Comparison of ENCODE assay signal across 26 cellular contexts in the genomic region with DNA sequence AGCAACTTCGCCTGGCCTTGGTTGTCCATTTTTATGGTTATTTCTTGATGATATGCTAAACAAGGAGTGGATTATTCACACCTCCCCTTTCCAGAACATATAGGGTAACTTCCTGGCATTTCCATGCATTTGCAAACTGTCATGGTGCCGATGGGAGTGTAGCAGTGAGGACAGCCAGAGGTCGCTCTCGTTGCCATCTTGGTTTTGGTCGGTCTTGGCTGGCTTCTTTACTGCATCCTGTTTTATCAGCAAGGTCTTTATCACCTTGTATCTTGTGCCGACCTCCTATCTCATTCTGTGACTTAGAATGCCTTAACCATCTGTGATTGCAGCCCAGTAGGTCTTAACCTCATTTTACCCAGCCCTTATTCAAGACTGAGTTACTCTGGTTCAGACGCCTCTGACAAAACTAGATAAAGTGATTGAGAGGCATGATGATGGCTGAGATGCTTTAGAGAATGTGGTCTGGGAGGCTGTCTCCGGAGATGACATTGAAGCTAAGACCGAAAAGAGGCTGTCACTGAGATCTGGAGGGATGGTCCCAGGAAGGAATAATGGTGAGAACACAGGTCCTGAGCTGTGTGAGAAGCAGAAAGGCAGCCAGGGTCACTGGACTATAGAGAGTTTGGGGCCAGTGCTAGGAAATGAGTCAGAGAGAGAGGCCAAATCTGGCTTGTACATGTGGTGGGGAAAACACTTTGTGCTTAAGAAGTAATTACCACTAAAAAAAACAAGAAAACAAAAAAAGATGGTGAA. TPM values are rescaled to one million over a fixed set of nuclear protein-coding genes. Genes with fewer than 3 reads are reported as not detected.
DNase-seq lines count a peak whose midpoint lies in the region; ATAC-seq and TF ChIP-seq lines count a peak whose summit lies in the region.
"Had no signal": no experiment of that assay in that cellular context is flagged by ENCODE, and none has a peak within 500 bp of the region (broad histone marks: within the 10 kb centered on the region; RNA-seq: fewer than 3 reads in every experiment).

No MANE protein-coding gene starts in this region.

- H3K27ac ChIP-seq in mesendoderm (ENCODE audit: low read depth, low read length), result peak overlapping the region; percentile 30
- H3K27ac ChIP-seq: coronary artery, prostate gland had no signal

- peak overlapping the region; percentile 31 to 55 for H3K4me3 Mint-ChIP-seq in CD14-positive monocyte
- H3K4me3 Mint-ChIP-seq: activated CD4-positive, alpha-beta memory T cell treated with anti-CD3 and anti-CD28 coated beads, Interleukin-2, amount 10 ng/mL, durations not matched to agents 7 days and 5 days; activated T-helper 17 cell treated with anti-CD3 and anti-CD28 coated beads, Interleukin-2, amount 50 U/mL, for 72 hours; effector memory CD8-positive, alpha-beta T cell; stimulated activated naive CD8-positive, alpha-beta T cell treated with anti-CD3 and anti-CD28 coated beads, Interleukin-15, amount 100 ng/mL, for 72 hours; T-helper 17 cell had no signal

- no peak overlapping the region for H3K9ac ChIP-seq in mesendoderm (ENCODE audit: low read length)

- peaks cover 73% of the 10 kb centered on the region for H3K4me1 Mint-ChIP-seq in CD14-positive monocyte
- H3K4me1 Mint-ChIP-seq: activated CD4-positive, alpha-beta memory T cell treated with anti-CD3 and anti-CD28 coated beads, Interleukin-2, amount 10 ng/mL, durations not matched to agents 7 days and 5 days; activated T-helper 17 cell treated with anti-CD3 and anti-CD28 coated beads, Interleukin-2, amount 50 U/mL, for 72 hours; stimulated activated naive CD8-positive, alpha-beta T cell treated with anti-CD3 and anti-CD28 coated beads, Interleukin-15, amount 100 ng/mL, for 72 hours had no signal

- no peak overlapping the region for H4K8ac ChIP-seq in mesendoderm (ENCODE audit: low read depth, low read length)

- WGBS in mesendoderm (ENCODE audit: extremely low coverage, insufficient coverage, low lambda C conversion rate), result no CpG with 5 or more reads among the region's 9 CpGs

- ATAC-seq in GM21360 (IDR thresholded peaks at IDR 0.05; ENCODE audit: unreplicated experiment) (peak; percentile 49), HG03469 (IDR thresholded peaks at IDR 0.05; ENCODE audit: unreplicated experiment) (peak; percentile 36), GM21381 (IDR thresholded peaks at IDR 0.05; ENCODE audit: unreplicated experiment) (no peak)
- ATAC-seq: activated T-helper 17 cell treated with anti-CD3 and anti-CD28 coated beads, Interleukin-2, amount 50 U/mL, for 72 hours; effector memory CD8-positive, alpha-beta T cell; heart right ventricle; sciatic nerve; SK-N-SH treated with all-trans-retinoic acid at 6 μM for 48 hours; stimulated activated naive CD8-positive, alpha-beta T cell treated with anti-CD3 and anti-CD28 coated beads, Interleukin-15, amount 100 ng/mL, for 72 hours; T-helper 17 cell had no signal

- H3K9me3 Mint-ChIP-seq in CD14-positive monocyte, result peaks cover 0 to 8% (median 0%) of the 10 kb centered on the region in 7 donors
- H3K9me3 Mint-ChIP-seq: activated CD4-positive, alpha-beta memory T cell treated with anti-CD3 and anti-CD28 coated beads, Interleukin-2, amount 10 ng/mL, durations not matched to agents 7 days and 5 days; activated T-helper 17 cell treated with anti-CD3 and anti-CD28 coated beads, Interleukin-2, amount 50 U/mL, for 72 hours; effector memory CD8-positive, alpha-beta T cell; stimulated activated naive CD8-positive, alpha-beta T cell treated with anti-CD3 and anti-CD28 coated beads, Interleukin-15, amount 100 ng/mL, for 72 hours had no signal

- H2AK5ac ChIP-seq in mesendoderm (ENCODE audit: low read length), result no peak overlapping the region

- no peak overlapping the region for H3K56ac ChIP-seq in mesendoderm (ENCODE audit: low read length)

- intact Hi-C loops in CD14-positive monocyte (cut with micrococcal nuclease), result loop anchor here in 1 of 2 donors (5.0 kb wide), 1 partner anchor 34 kb away; a partner anchor contains a TSS

- H3K4ac ChIP-seq in mesendoderm (ENCODE audit: low read depth, low read length), result no peak overlapping the region

- H2BK120ac ChIP-seq in mesendoderm (ENCODE audit: low read depth, low read length), result no peak overlapping the region

- H2BK5ac ChIP-seq in mesendoderm (ENCODE audit: low read length), result peak overlapping the region; percentile 41

- H3K36me3 Mint-ChIP-seq in CD14-positive monocyte, result peaks cover 32 to 46% of the 10 kb centered on the region in 2 donors

- H3K27me3 ChIP-seq in mesendoderm (ENCODE audit: insufficient read depth, low read length, poor library complexity), result no peaks in the 10 kb centered on the region

- H4K5ac ChIP-seq in mesendoderm (ENCODE audit: low read length), result no peak overlapping the region

- no peak for DNase-seq in CD14-positive monocyte (ENCODE audit: low spot score)
- DNase-seq in mesendoderm, result peak; percentile 91
- DNase-seq in AG08396 (ENCODE audit: low spot score), result no peak
- no peak for DNase-seq in stimulated activated CD4-positive, alpha-beta T cell treated with anti-CD3 and anti-CD28 coated beads, Interleukin-2, amount 100 ng/mL, for 48 hours
- no peak for DNase-seq in stimulated activated CD8-positive, alpha-beta memory T cell treated with anti-CD3 and anti-CD28 coated beads, Interleukin-4, amount 100 ng/mL, for 48 hours
- DNase-seq: activated CD4-positive, alpha-beta memory T cell treated with anti-CD3 and anti-CD28 coated beads, Interleukin-2, amount 10 ng/mL, durations not matched to agents 7 days and 5 days; activated CD4-positive, alpha-beta T cell treated with anti-CD3 and anti-CD28 coated beads for 1 hour; activated CD8-positive, alpha-beta memory T cell treated with anti-CD3 and anti-CD28 coated beads, Interleukin-2, amount 50 U/mL, for 48 hours; activated naive CD4-positive, alpha-beta T cell treated with anti-CD3 and anti-CD28 coated beads, Interleukin-2, amount 50 U/mL, for 16 hours; DMS153; effector memory CD8-positive, alpha-beta T cell; heart right ventricle; mammary epithelial cell; NCI-H146; NCI-H2107; OCI-M1; stimulated activated naive CD8-positive, alpha-beta T cell treated with anti-CD3 and anti-CD28 coated beads, Interleukin-15, amount 100 ng/mL, for 72 hours; T-helper 17 cell had no signal

- no peak for TF ChIP-seq CTCF in CD14-positive monocyte (IDR thresholded peaks at IDR 0.05)

- no peaks in the 10 kb centered on the region for H3K79me1 ChIP-seq in mesendoderm (ENCODE audit: low read length)

- peak overlapping the region; percentile 96 to 99 (median 99) for H3K27ac Mint-ChIP-seq in CD14-positive monocyte
- H3K27ac Mint-ChIP-seq: activated CD4-positive, alpha-beta memory T cell treated with anti-CD3 and anti-CD28 coated beads, Interleukin-2, amount 10 ng/mL, durations not matched to agents 7 days and 5 days; activated T-helper 17 cell treated with anti-CD3 and anti-CD28 coated beads, Interleukin-2, amount 50 U/mL, for 72 hours; effector memory CD8-positive, alpha-beta T cell; stimulated activated naive CD8-positive, alpha-beta T cell treated with anti-CD3 and anti-CD28 coated beads, Interleukin-15, amount 100 ng/mL, for 72 hours; T-helper 17 cell had no signal

- H3K23ac ChIP-seq in mesendoderm (ENCODE audit: low read length), result no peak overlapping the region

- H3K79me2 ChIP-seq in mesendoderm (ENCODE audit: control insufficient read depth, insufficient read depth, low read length), result no peaks in the 10 kb centered on the region

- peaks cover 1 to 5% (median 3%) of the 10 kb centered on the region in 3 donors for H3K27me3 Mint-ChIP-seq in CD14-positive monocyte (ENCODE audit: low read depth in 3 of 3)

- H2BK15ac ChIP-seq in mesendoderm (replicated peaks; ENCODE audit: low read depth), result no peak overlapping the region

- H3K4me2 ChIP-seq in mesendoderm (ENCODE audit: low read length), result no peak overlapping the region

- H3K18ac ChIP-seq in mesendoderm (ENCODE audit: low read length), result no peak overlapping the region

- H3K4me3 ChIP-seq in mesendoderm (ENCODE audit: low read length), result no peak overlapping the region
- H3K4me3 ChIP-seq: coronary artery, heart right ventricle, prostate gland had no signal

- H3K36me3 ChIP-seq in mesendoderm (ENCODE audit: control insufficient read depth, insufficient read depth, low read length), result no peaks in the 10 kb centered on the region
- H3K36me3 ChIP-seq: heart right ventricle, prostate gland had no signal

- peaks cover 10% of the 10 kb centered on the region for H3K4me1 ChIP-seq in mesendoderm (ENCODE audit: control insufficient read depth, low read depth, low read length)
- H3K4me1 ChIP-seq: prostate gland had no signal

RNA-seq across cellular contexts. Expression of a gene that starts 2.9 kb away (rescaled TPM):
- 10 to 100 TPM; 40.6 to 55.6 TPM for polyA plus RNA-seq in CD14-positive monocyte
- 4.1 TPM for polyA plus RNA-seq in mesendoderm (2013, experiment 1 of 2)
- 4.2 TPM for polyA plus RNA-seq in mesendoderm (2013, experiment 2 of 2)
- polyA plus RNA-seq: mammary epithelial cell had no signal

RNA-seq across cellular contexts. Expression of a gene that starts 32.5 kb away (rescaled TPM):
- 10 to 100 TPM in 1 of 2 donors, 1 to 10 TPM in 1; 5.4 to 14.8 TPM for polyA plus RNA-seq in CD14-positive monocyte
- polyA plus RNA-seq in mesendoderm (2013, experiment 1 of 2), result 15.5 TPM
- polyA plus RNA-seq in mesendoderm (2013, experiment 2 of 2), result 15.1 TPM
